Comparison of ENCODE assay signal across 1 cellular context in genomic region chr4:11232004-11232403, GRCh38.
TF ChIP-seq lines count a peak whose summit lies in the region.

No MANE protein-coding gene starts in this region.

TF ChIP-seq in HepG2, 621 proteins besides CTCF, POLR2A, EP300 and RAD21 (continued from another document):
- no peak for TF ChIP-seq PATZ1 (CRISPR knock-in tag; IDR thresholded peaks at IDR 0.05)
- no peak for TF ChIP-seq HMGXB4 (CRISPR knock-in tag; IDR thresholded peaks at IDR 0.05; ENCODE audit: borderline replicate concordance in 1 of 2, low read depth in 1 of 2)
TF ChIP-seq in HepG2: peak in this region for 0.
